Comparison of ENCODE assay signal across 1 cellular context in genomic region chr20:63014710-63015109, GRCh38.
TF ChIP-seq lines count a peak whose summit lies in the region.

No MANE protein-coding gene starts in this region.

TF ChIP-seq in GM23338, 12 proteins besides CTCF, POLR2A, EP300 and RAD21 (continued from another document):
- TF ChIP-seq REST (IDR thresholded peaks at IDR 0.05; ENCODE audit: unreplicated experiment) (no peak), EZH2phosphoT487 (IDR thresholded peaks at IDR 0.05; ENCODE audit: unreplicated experiment) (no peak), ETS1 (IDR thresholded peaks at IDR 0.05) (0 out of 2 replicates have a peak, but pooled peaks have one; percentile 1)
